ENCODE assay signal across 13 cellular contexts in the genomic region with DNA sequence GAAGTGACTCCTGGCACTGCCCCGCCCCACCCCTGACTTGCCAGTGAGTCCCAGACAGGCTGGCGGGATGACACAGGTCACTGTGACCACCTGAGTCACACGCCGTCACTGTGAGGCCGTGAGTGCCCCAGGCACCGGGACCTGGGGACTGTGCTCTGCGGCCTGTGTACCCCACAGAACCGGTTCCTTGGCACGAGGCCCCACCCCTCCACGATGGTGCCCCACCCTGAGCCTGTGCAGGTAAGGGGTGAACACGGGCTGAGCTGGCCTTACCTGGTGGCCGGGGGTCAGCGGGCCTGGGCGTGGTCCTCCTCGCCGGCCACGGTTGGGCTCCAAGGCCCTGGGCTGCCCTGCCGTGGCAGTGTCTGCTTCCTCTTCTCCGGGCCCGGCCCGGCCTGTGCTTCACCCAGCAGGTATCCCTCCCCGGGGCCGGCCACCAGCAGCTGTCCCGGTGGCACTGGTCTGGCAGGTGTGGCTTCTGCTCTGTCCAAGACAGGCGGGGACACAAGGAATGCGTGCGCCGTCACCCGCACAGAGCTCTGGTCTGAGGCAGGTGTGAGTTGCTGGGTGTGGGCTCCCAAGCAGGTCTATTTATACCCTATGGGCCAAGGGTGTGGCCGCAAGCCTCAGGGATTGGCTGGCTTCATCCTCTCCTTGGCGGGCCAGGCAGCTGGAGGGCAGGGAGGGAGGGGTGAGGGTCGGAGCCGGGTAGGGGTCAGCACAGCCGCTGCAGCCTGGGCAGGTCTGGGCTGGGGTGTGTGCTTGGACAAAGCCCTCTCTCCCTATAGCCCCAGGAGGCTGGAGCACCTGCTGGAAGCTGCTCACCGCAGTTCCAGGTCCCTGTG. TPM values are rescaled to one million over a fixed set of nuclear protein-coding genes. Genes with fewer than 3 reads are reported as not detected.
DNase-seq lines count a peak whose midpoint lies in the region; ATAC-seq and TF ChIP-seq lines count a peak whose summit lies in the region.
"Had no signal": no experiment of that assay in that cellular context is flagged by ENCODE, and none has a peak within 500 bp of the region (broad histone marks: within the 10 kb centered on the region; RNA-seq: fewer than 3 reads in every experiment).

A gene (minus strand): TSS at position 564 of the 845 bp plus-strand sequence. CDS start 1,740 bp downstream, outside the sequence.

- H3K9me3 ChIP-seq in osteoblast (ENCODE audit: low read depth, low read length) (no peaks in the 10 kb centered on the region), Karpas-422 (ENCODE audit: low read length) (no peaks in the 10 kb centered on the region)

- no peaks in the 10 kb centered on the region for H3K79me2 ChIP-seq in osteoblast (ENCODE audit: insufficient read depth, low read length)
- H3K79me2 ChIP-seq in Karpas-422 (ENCODE audit: low read length), result no peaks in the 10 kb centered on the region

- H4K20me1 ChIP-seq in osteoblast (ENCODE audit: insufficient read depth, low read length) (no peaks in the 10 kb centered on the region), Karpas-422 (ENCODE audit: insufficient read depth, low read depth, low read length) (no peaks in the 10 kb centered on the region)

- H3K27ac ChIP-seq in osteoblast (ENCODE audit: low read depth, low read length) (no peak within 1 kb of the TSS), Karpas-422 (ENCODE audit: low read length) (no peak within 1 kb of the TSS), coronary artery (no peak within 1 kb of the TSS)

- TF ChIP-seq CTCF in endothelial cell (IDR thresholded peaks at IDR 0.05; ENCODE audit: unreplicated experiment) (no peak), osteoblast (IDR thresholded peaks at IDR 0.05; ENCODE audit: extremely low read depth, low read depth, low read length) (no peak), coronary artery (IDR thresholded peaks at IDR 0.05) (no peak)

- H2AFZ ChIP-seq in osteoblast (ENCODE audit: low read length), result no peak within 1 kb of the TSS
- no peak within 1 kb of the TSS for H2AFZ ChIP-seq in Karpas-422 (ENCODE audit: low read length)

- H3K4me2 ChIP-seq in osteoblast (ENCODE audit: insufficient read depth, low read length), result no peak within 1 kb of the TSS
- H3K4me2 ChIP-seq in Karpas-422 (ENCODE audit: low read depth, low read length, poor library complexity, severe bottlenecking), result no peak within 1 kb of the TSS

- H3K36me3 ChIP-seq in osteoblast (ENCODE audit: insufficient read depth, low read length), result no peaks in the 10 kb centered on the region
- H3K36me3 ChIP-seq in Karpas-422 (ENCODE audit: insufficient read depth, low read length), result no peaks in the 10 kb centered on the region

- no peak for ATAC-seq in HG03342 (IDR thresholded peaks at IDR 0.05; ENCODE audit: unreplicated experiment)

- H3K27ac Mint-ChIP-seq in endothelial cell (ENCODE audit: unreplicated experiment), result peak within 1 kb of the TSS; percentile 34
- H3K27ac Mint-ChIP-seq: memory B cell had no signal

- no peak within 1 kb of the TSS for H3K9ac ChIP-seq in Karpas-422 (ENCODE audit: low read length)

- DNase-seq in DMS79 treated with DMSO at 0.1 percent for 48 hours (lab: John Stamatoyannopoulos, UW) (peak; percentile 40), NCI-H2196 (lab: John Stamatoyannopoulos, UW; ENCODE audit: unreplicated experiment) (peak; percentile 70), endothelial cell (ENCODE audit: low spot score) (no peak), osteoblast (ENCODE audit: insufficient read length, low spot score, missing footprints) (peak; percentile 93), HCEC 1CT (no peak), Karpas-422 (no peak), coronary artery (ENCODE audit: low spot score) (no peak)
- DNase-seq: activated CD8-positive, alpha-beta memory T cell treated with anti-CD3 and anti-CD28 coated beads, Interleukin-2, amount 50 U/mL, for 4 hours; caudate nucleus had no signal

- H3K4me1 ChIP-seq in osteoblast (ENCODE audit: insufficient read depth, low read length) (no peaks in the 10 kb centered on the region), Karpas-422 (ENCODE audit: low read length) (no peaks in the 10 kb centered on the region)

- H3K9me3 Mint-ChIP-seq in endothelial cell (ENCODE audit: unreplicated experiment), result no peaks in the 10 kb centered on the region
- H3K9me3 Mint-ChIP-seq: memory B cell had no signal

- H3K4me3 ChIP-seq in osteoblast (ENCODE audit: insufficient read depth, low read length), result no peak within 1 kb of the TSS
- no peak within 1 kb of the TSS for H3K4me3 ChIP-seq in Karpas-422 (ENCODE audit: low read length)
- H3K4me3 ChIP-seq in coronary artery, result no peak within 1 kb of the TSS
- H3K4me3 ChIP-seq: skin epidermis had no signal

- no peaks in the 10 kb centered on the region for H3K36me3 Mint-ChIP-seq in endothelial cell (ENCODE audit: low read depth, unreplicated experiment)
- H3K36me3 Mint-ChIP-seq: memory B cell had no signal

- H3K9me2 ChIP-seq in Karpas-422 (replicated peaks; ENCODE audit: insufficient read depth, low read length), result no peaks in the 10 kb centered on the region

- no peaks in the 10 kb centered on the region for H3K4me1 Mint-ChIP-seq in endothelial cell (ENCODE audit: unreplicated experiment)

- H3K4me3 Mint-ChIP-seq in endothelial cell (ENCODE audit: unreplicated experiment), result no peak within 1 kb of the TSS
- H3K4me3 Mint-ChIP-seq: memory B cell had no signal

- peaks cover 6% of the 10 kb centered on the region for H3K27me3 Mint-ChIP-seq in endothelial cell (ENCODE audit: unreplicated experiment)

- H3K27me3 ChIP-seq in osteoblast (ENCODE audit: insufficient read depth, low read length) (peaks cover 8% of the 10 kb centered on the region), Karpas-422 (ENCODE audit: low read length) (no peaks in the 10 kb centered on the region)

RNA-seq across cellular contexts. Expression of the gene that starts here (rescaled TPM):
- total RNA-seq in endothelial cell (ENCODE audit: unreplicated experiment), result not detected
- total RNA-seq in osteoblast, result not detected in 2 replicates
- not detected in 2 replicates for total RNA-seq in Karpas-422 (2014; rRNA removed; shearing (Covaris generic); ENCODE audit: low replicate concordance)
- total RNA-seq: fibroblast of villous mesenchyme had no signal

Comparison
In these comparisons a context has a peak if more than half of its experiments do, and no peak if none do; other contexts are left out.
1. Peak in DNase-seq in osteoblast; RNA of the gene not detected or under 1 TPM.
2. DNase-seq: peak in DMS79 treated with DMSO at 0.1 percent for 48 hours (single experiment) and NCI-H2196 (single experiment); none in endothelial cell (single experiment), HCEC 1CT (single experiment), Karpas-422 (single experiment) and coronary artery (single experiment).